Comparison of ENCODE assay signal across 8 cellular contexts in genomic region chr6:16669227-16669626, GRCh38.
A peak's percentile ranks its signal among the peaks of the same experiment; 100 is the strongest.
DNase-seq lines count a peak whose midpoint lies in the region; ATAC-seq lines count a peak whose summit lies in the region.

No MANE protein-coding gene starts in this region.

- intact Hi-C loops in activated T-helper 1 cell treated with anti-CD3 and anti-CD28 coated beads, Interleukin-12 subunit alpha, Interleukin-12 subunit beta, Interleukin-2, Interleukin-4 antibody, amounts not matched to agents 30 ng/mL and 10 ng/mL and 1 ng/mL, durations not matched to agents 14 hours and 24 hours and 36 hours (cut with micrococcal nuclease) = loop anchor here (1.0 kb wide), 3 partner anchors 16 to 43 kb away; no protein-coding TSS in a partner anchor

- peak overlapping the region; percentile 23 for H3K4me3 ChIP-seq in CD4-positive, CD25-positive, alpha-beta regulatory T cell (ENCODE audit: low read depth, low read length)

- H3K4me3 Mint-ChIP-seq in CD4-positive, CD25-positive, alpha-beta regulatory T cell = peak overlapping the region in 3 of 4 donors; percentile 6 to 45 (median 23)
- H3K4me3 Mint-ChIP-seq in activated T-helper 1 cell treated with anti-CD3 and anti-CD28 coated beads, Interleukin-12 subunit alpha, Interleukin-12 subunit beta, Interleukin-2, Interleukin-4 antibody, amounts not matched to agents 30 ng/mL and 10 ng/mL and 1 ng/mL, durations not matched to agents 14 hours and 24 hours and 36 hours = peak overlapping the region; percentile 80
- H3K4me3 Mint-ChIP-seq in natural killer cell treated with Interleukin-12 subunit alpha and Interleukin-12 subunit beta and Interleukin-15 and Interleukin-18, amount 100 ng/mL, for 72 hours = peak overlapping the region; percentile 77

- DNase-seq in CD4-positive, CD25-positive, alpha-beta regulatory T cell = peak in 2 of 3 donors; percentile 19 to 79
- DNase-seq in NCI-H748 (lab: John Stamatoyannopoulos, UW; ENCODE audit: unreplicated experiment) = peak; percentile 90
- peak; percentile 73 for DNase-seq in activated T-helper 1 cell treated with anti-CD3 and anti-CD28 coated beads, Interleukin-12 subunit alpha, Interleukin-12 subunit beta, Interleukin-2, Interleukin-4 antibody, amounts not matched to agents 30 ng/mL and 10 ng/mL and 1 ng/mL, durations not matched to agents 14 hours and 24 hours and 36 hours (ENCODE audit: low spot score)
- DNase-seq in natural killer cell treated with Interleukin-12 subunit alpha and Interleukin-12 subunit beta and Interleukin-15 and Interleukin-18, amount 100 ng/mL, for 72 hours (ENCODE audit: low spot score) = no peak
- DNase-seq in cerebellar cortex (ENCODE audit: low spot score) = no peak
- no peak for DNase-seq in NCI-H82 treated with DMSO at 0.1 percent for 48 hours (lab: John Stamatoyannopoulos, UW; ENCODE audit: unreplicated experiment)
- DNase-seq in LoVo (ENCODE audit: low spot score) = no peak

- H3K4me1 Mint-ChIP-seq in CD4-positive, CD25-positive, alpha-beta regulatory T cell = peaks cover 35 to 51% (median 45%) of the 10 kb centered on the region in 4 donors
- H3K4me1 Mint-ChIP-seq in activated T-helper 1 cell treated with anti-CD3 and anti-CD28 coated beads, Interleukin-12 subunit alpha, Interleukin-12 subunit beta, Interleukin-2, Interleukin-4 antibody, amounts not matched to agents 30 ng/mL and 10 ng/mL and 1 ng/mL, durations not matched to agents 14 hours and 24 hours and 36 hours (ENCODE audit: low read depth) = peaks cover 83% of the 10 kb centered on the region
- peaks cover 59 to 62% of the 10 kb centered on the region in 2 donors for H3K4me1 Mint-ChIP-seq in natural killer cell treated with Interleukin-12 subunit alpha and Interleukin-12 subunit beta and Interleukin-15 and Interleukin-18, amount 100 ng/mL, for 72 hours (ENCODE audit: low read depth in 2 of 2)

- peaks cover 9% of the 10 kb centered on the region for H3K36me3 ChIP-seq in CD4-positive, CD25-positive, alpha-beta regulatory T cell (ENCODE audit: control insufficient read depth, insufficient read depth, low read length)

- H3K36me3 Mint-ChIP-seq in CD4-positive, CD25-positive, alpha-beta regulatory T cell = peaks cover 34% of the 10 kb centered on the region
- peaks cover 46% of the 10 kb centered on the region for H3K36me3 Mint-ChIP-seq in activated T-helper 1 cell treated with anti-CD3 and anti-CD28 coated beads, Interleukin-12 subunit alpha, Interleukin-12 subunit beta, Interleukin-2, Interleukin-4 antibody, amounts not matched to agents 30 ng/mL and 10 ng/mL and 1 ng/mL, durations not matched to agents 14 hours and 24 hours and 36 hours (ENCODE audit: low read depth)
- H3K36me3 Mint-ChIP-seq in natural killer cell treated with Interleukin-12 subunit alpha and Interleukin-12 subunit beta and Interleukin-15 and Interleukin-18, amount 100 ng/mL, for 72 hours = peaks cover 16% of the 10 kb centered on the region

- no peaks in the 10 kb centered on the region for H3K9me3 ChIP-seq in CD4-positive, CD25-positive, alpha-beta regulatory T cell (ENCODE audit: control insufficient read depth in 2 of 2, low read length in 2 of 2)

- H3K4me1 ChIP-seq in CD4-positive, CD25-positive, alpha-beta regulatory T cell (ENCODE audit: control insufficient read depth, insufficient read depth, low read length, poor library complexity, severe bottlenecking) = peaks cover 28% of the 10 kb centered on the region

- H3K27ac ChIP-seq in CD4-positive, CD25-positive, alpha-beta regulatory T cell (ENCODE audit: insufficient read depth, low read length, poor library complexity, severe bottlenecking) = no peak overlapping the region

- no peaks in the 10 kb centered on the region for H3K27me3 ChIP-seq in CD4-positive, CD25-positive, alpha-beta regulatory T cell (ENCODE audit: control insufficient read depth, insufficient read depth, low read length)

- H3K27ac Mint-ChIP-seq in CD4-positive, CD25-positive, alpha-beta regulatory T cell = peak overlapping the region; percentile 13 to 40 (median 35)
- peak overlapping the region; percentile 94 for H3K27ac Mint-ChIP-seq in activated T-helper 1 cell treated with anti-CD3 and anti-CD28 coated beads, Interleukin-12 subunit alpha, Interleukin-12 subunit beta, Interleukin-2, Interleukin-4 antibody, amounts not matched to agents 30 ng/mL and 10 ng/mL and 1 ng/mL, durations not matched to agents 14 hours and 24 hours and 36 hours
- H3K27ac Mint-ChIP-seq in natural killer cell treated with Interleukin-12 subunit alpha and Interleukin-12 subunit beta and Interleukin-15 and Interleukin-18, amount 100 ng/mL, for 72 hours = peak overlapping the region; percentile 87 to 89

- ATAC-seq in CD4-positive, CD25-positive, alpha-beta regulatory T cell (ENCODE audit: low read depth in 2 of 2) = peak; percentile 43 to 44
- peak; percentile 77 for ATAC-seq in natural killer cell treated with Interleukin-12 subunit alpha and Interleukin-12 subunit beta and Interleukin-15 and Interleukin-18, amount 100 ng/mL, for 72 hours
- no peak for ATAC-seq in GM19023 (IDR thresholded peaks at IDR 0.05; ENCODE audit: unreplicated experiment)

- no peaks in the 10 kb centered on the region for H3K27me3 Mint-ChIP-seq in CD4-positive, CD25-positive, alpha-beta regulatory T cell
- no peaks in the 10 kb centered on the region for H3K27me3 Mint-ChIP-seq in activated T-helper 1 cell treated with anti-CD3 and anti-CD28 coated beads, Interleukin-12 subunit alpha, Interleukin-12 subunit beta, Interleukin-2, Interleukin-4 antibody, amounts not matched to agents 30 ng/mL and 10 ng/mL and 1 ng/mL, durations not matched to agents 14 hours and 24 hours and 36 hours (ENCODE audit: insufficient read depth)
- no peaks in the 10 kb centered on the region for H3K27me3 Mint-ChIP-seq in natural killer cell treated with Interleukin-12 subunit alpha and Interleukin-12 subunit beta and Interleukin-15 and Interleukin-18, amount 100 ng/mL, for 72 hours

- peaks cover 0 to 3% (median 0%) of the 10 kb centered on the region in 7 donors for H3K9me3 Mint-ChIP-seq in CD4-positive, CD25-positive, alpha-beta regulatory T cell
- peaks cover 8% of the 10 kb centered on the region for H3K9me3 Mint-ChIP-seq in activated T-helper 1 cell treated with anti-CD3 and anti-CD28 coated beads, Interleukin-12 subunit alpha, Interleukin-12 subunit beta, Interleukin-2, Interleukin-4 antibody, amounts not matched to agents 30 ng/mL and 10 ng/mL and 1 ng/mL, durations not matched to agents 14 hours and 24 hours and 36 hours
- peaks cover 4% of the 10 kb centered on the region for H3K9me3 Mint-ChIP-seq in natural killer cell treated with Interleukin-12 subunit alpha and Interleukin-12 subunit beta and Interleukin-15 and Interleukin-18, amount 100 ng/mL, for 72 hours

Comparison
In these comparisons a context has a peak if more than half of its experiments do, and no peak if none do; other contexts are left out.
1. DNase-seq: peak in CD4-positive, CD25-positive, alpha-beta regulatory T cell (2 of 3), NCI-H748 (single experiment) and activated T-helper 1 cell treated with anti-CD3 and anti-CD28 coated beads, Interleukin-12 subunit alpha, Interleukin-12 subunit beta, Interleukin-2, Interleukin-4 antibody, amounts not matched to agents 30 ng/mL and 10 ng/mL and 1 ng/mL, durations not matched to agents 14 hours and 24 hours and 36 hours (single experiment); none in natural killer cell treated with Interleukin-12 subunit alpha and Interleukin-12 subunit beta and Interleukin-15 and Interleukin-18, amount 100 ng/mL, for 72 hours (single experiment), cerebellar cortex (single experiment), NCI-H82 treated with DMSO at 0.1 percent for 48 hours (single experiment) and LoVo (single experiment).
2. H3K27ac Mint-ChIP-seq: peak in every context shown above with its lines; median percentile 94 in activated T-helper 1 cell treated with anti-CD3 and anti-CD28 coated beads, Interleukin-12 subunit alpha, Interleukin-12 subunit beta, Interleukin-2, Interleukin-4 antibody, amounts not matched to agents 30 ng/mL and 10 ng/mL and 1 ng/mL, durations not matched to agents 14 hours and 24 hours and 36 hours; 88 in natural killer cell treated with Interleukin-12 subunit alpha and Interleukin-12 subunit beta and Interleukin-15 and Interleukin-18, amount 100 ng/mL, for 72 hours; 35 in CD4-positive, CD25-positive, alpha-beta regulatory T cell.
3. H3K4me3 Mint-ChIP-seq: peak in every context shown above with its lines; median percentile 80 in activated T-helper 1 cell treated with anti-CD3 and anti-CD28 coated beads, Interleukin-12 subunit alpha, Interleukin-12 subunit beta, Interleukin-2, Interleukin-4 antibody, amounts not matched to agents 30 ng/mL and 10 ng/mL and 1 ng/mL, durations not matched to agents 14 hours and 24 hours and 36 hours; 77 in natural killer cell treated with Interleukin-12 subunit alpha and Interleukin-12 subunit beta and Interleukin-15 and Interleukin-18, amount 100 ng/mL, for 72 hours; 23 in CD4-positive, CD25-positive, alpha-beta regulatory T cell.